In the genomic region with DNA sequence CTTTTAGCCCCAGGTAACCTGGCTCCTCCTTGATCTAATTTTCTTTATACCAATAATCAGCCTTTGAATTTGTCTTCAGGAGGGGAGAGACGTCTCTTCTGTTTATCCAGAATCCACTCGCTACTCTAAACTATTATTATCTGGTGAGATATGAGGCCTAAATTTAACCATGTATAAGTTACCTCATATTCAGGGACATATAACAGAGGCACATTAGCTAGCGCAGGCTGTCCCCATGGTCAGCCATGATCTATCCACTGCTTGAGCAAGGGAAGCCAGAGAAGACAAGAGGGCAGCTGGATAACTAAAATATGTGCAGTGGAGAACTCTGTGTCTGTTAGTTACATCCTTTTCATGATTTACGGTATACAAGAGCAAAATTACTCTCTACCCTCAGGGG, we compare ENCODE assay signal across 1 cellular context.
TF ChIP-seq lines count a peak whose summit lies in the region.

No MANE protein-coding gene starts in this region.

TF ChIP-seq in IMR-90, 13 proteins besides CTCF, POLR2A, EP300 and RAD21:
- no peak for TF ChIP-seq MAFK (IDR thresholded peaks at IDR 0.05; ENCODE audit: low read depth, low read length)
